In genomic region chr3:143480306-143480852, GRCh38 we compare ENCODE assay signal across 2 cellular contexts.
TF ChIP-seq lines count a peak whose summit lies in the region.

No MANE protein-coding gene starts in this region.

TF ChIP-seq in A549, 52 proteins besides CTCF, POLR2A, EP300 and RAD21:
- TF ChIP-seq MAFK (IDR thresholded peaks at IDR 0.05; ENCODE audit: partially characterized antibody) (no peak), RFX5 (IDR thresholded peaks at IDR 0.05) (no peak), SREBF2 (IDR thresholded peaks at IDR 0.05) (no peak), FOXS1 (CRISPR knock-in tag; IDR thresholded peaks at IDR 0.05) (no peak), ZFP36 (IDR thresholded peaks at IDR 0.05; ENCODE audit: borderline replicate concordance, partially characterized antibody) (no peak), NFE2L2 (conservative IDR thresholded peaks at IDR 0.05; ENCODE audit: low read length) (no peak), MAX (IDR thresholded peaks at IDR 0.05) (no peak), POLR2AphosphoS2 (conservative IDR thresholded peaks at IDR 0.05; ENCODE audit: low read length) (no peak), KDM1A (IDR thresholded peaks at IDR 0.05; ENCODE audit: low read depth) (no peak), HOXB5 (CRISPR knock-in tag; IDR thresholded peaks at IDR 0.05) (no peak), HES2 (IDR thresholded peaks at IDR 0.05) (no peak), CEBPB (IDR thresholded peaks at IDR 0.05) (no peak), ESRRA (IDR thresholded peaks at IDR 0.05; ENCODE audit: borderline replicate concordance, low read length) (no peak), HOXA7 (CRISPR knock-in tag; IDR thresholded peaks at IDR 0.05) (no peak), EHMT2 (IDR thresholded peaks at IDR 0.05; ENCODE audit: low read depth) (no peak), BCL3 (IDR thresholded peaks at IDR 0.05) (no peak)
- TF ChIP-seq, protein P1, sequence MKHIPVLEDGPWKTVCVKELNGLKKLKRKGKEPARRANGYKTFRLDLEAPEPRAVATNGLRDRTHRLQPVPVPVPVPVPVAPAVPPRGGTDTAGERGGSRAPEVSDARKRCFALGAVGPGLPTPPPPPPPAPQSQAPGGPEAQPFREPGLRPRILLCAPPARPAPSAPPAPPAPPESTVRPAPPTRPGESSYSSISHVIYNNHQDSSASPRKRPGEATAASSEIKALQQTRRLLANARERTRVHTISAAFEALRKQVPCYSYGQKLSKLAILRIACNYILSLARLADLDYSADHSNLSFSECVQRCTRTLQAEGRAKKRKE (CRISPR knock-in tag; IDR thresholded peaks at IDR 0.05; ENCODE audit: low read depth) = no peak
- TF ChIP-seq, protein P2, sequence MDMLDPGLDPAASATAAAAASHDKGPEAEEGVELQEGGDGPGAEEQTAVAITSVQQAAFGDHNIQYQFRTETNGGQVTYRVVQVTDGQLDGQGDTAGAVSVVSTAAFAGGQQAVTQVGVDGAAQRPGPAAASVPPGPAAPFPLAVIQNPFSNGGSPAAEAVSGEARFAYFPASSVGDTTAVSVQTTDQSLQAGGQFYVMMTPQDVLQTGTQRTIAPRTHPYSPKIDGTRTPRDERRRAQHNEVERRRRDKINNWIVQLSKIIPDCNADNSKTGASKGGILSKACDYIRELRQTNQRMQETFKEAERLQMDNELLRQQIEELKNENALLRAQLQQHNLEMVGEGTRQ (IDR thresholded peaks at IDR 0.05) = no peak
- TF ChIP-seq, protein P3, sequence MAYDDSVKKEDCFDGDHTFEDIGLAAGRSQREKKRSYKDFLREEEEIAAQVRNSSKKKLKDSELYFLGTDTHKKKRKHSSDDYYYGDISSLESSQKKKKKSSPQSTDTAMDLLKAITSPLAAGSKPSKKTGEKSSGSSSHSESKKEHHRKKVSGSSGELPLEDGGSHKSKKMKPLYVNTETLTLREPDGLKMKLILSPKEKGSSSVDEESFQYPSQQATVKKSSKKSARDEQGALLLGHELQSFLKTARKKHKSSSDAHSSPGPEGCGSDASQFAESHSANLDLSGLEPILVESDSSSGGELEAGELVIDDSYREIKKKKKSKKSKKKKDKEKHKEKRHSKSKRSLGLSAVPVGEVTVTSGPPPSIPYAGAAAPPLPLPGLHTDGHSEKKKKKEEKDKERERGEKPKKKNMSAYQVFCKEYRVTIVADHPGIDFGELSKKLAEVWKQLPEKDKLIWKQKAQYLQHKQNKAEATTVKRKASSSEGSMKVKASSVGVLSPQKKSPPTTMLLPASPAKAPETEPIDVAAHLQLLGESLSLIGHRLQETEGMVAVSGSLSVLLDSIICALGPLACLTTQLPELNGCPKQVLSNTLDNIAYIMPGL (CRISPR knock-in tag; IDR thresholded peaks at IDR 0.05; ENCODE audit: borderline replicate concordance) = no peak
- TF ChIP-seq, protein P4, sequence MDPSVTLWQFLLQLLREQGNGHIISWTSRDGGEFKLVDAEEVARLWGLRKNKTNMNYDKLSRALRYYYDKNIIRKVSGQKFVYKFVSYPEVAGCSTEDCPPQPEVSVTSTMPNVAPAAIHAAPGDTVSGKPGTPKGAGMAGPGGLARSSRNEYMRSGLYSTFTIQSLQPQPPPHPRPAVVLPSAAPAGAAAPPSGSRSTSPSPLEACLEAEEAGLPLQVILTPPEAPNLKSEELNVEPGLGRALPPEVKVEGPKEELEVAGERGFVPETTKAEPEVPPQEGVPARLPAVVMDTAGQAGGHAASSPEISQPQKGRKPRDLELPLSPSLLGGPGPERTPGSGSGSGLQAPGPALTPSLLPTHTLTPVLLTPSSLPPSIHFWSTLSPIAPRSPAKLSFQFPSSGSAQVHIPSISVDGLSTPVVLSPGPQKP (IDR thresholded peaks at IDR 0.05; ENCODE audit: low read depth, low read length) = no peak

TF ChIP-seq in IMR-90, 13 proteins besides CTCF, POLR2A, EP300 and RAD21:
- TF ChIP-seq SMC3 (IDR thresholded peaks at IDR 0.05; ENCODE audit: low read depth, low read length) (no peak), BHLHE40 (IDR thresholded peaks at IDR 0.05; ENCODE audit: low read depth, low read length) (no peak), RCOR1 (IDR thresholded peaks at IDR 0.05; ENCODE audit: insufficient replicate concordance, low read length) (no peak), MXI1 (IDR thresholded peaks at IDR 0.05; ENCODE audit: borderline replicate concordance, low read depth, low read length) (no peak), MAZ (IDR thresholded peaks at IDR 0.05; ENCODE audit: borderline replicate concordance, low read depth, low read length) (no peak), NFE2L2 (IDR thresholded peaks at IDR 0.05; ENCODE audit: low read depth, low read length) (no peak), CEBPB (IDR thresholded peaks at IDR 0.05; ENCODE audit: low read depth, low read length) (no peak)
- TF ChIP-seq, protein P2 (IDR thresholded peaks at IDR 0.05; ENCODE audit: low read depth, low read length) = no peak
TF ChIP-seq in IMR-90: peak in this region for 0.
